Comparison of ENCODE assay signal across 1 cellular context in the genomic region with DNA sequence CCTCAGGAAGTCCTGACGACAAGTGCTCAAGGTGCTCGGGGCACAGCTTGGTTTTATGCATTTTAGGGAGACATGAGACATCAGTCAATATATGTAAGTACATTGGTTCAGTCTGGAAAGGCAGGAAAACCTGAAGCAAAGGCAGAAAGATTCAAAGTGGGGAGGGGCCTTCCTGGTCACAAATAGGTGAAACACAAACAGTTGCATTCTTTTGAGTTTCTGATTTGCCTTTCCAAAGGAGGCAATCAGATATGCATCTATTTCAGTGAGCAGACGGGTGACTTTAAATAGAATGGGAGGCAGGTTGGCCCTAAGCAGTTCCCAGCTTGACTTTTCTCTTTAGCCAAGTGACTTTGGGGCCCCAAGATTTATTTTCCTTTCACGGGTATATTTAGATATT.
TF ChIP-seq lines count a peak whose summit lies in the region.

No MANE protein-coding gene starts in this region.

TF ChIP-seq in H1, 55 proteins besides CTCF, POLR2A, EP300 and RAD21:
- no peak for TF ChIP-seq POU5F1 (IDR thresholded peaks at IDR 0.05; ENCODE audit: low read depth, low read length)
- TF ChIP-seq GABPA (IDR thresholded peaks at IDR 0.05; ENCODE audit: borderline replicate concordance, insufficient read depth, low read length), result no peak
- no peak for TF ChIP-seq MAFK (IDR thresholded peaks at IDR 0.05; ENCODE audit: low read depth, low read length)
- no peak for TF ChIP-seq SP2 (IDR thresholded peaks at IDR 0.05; ENCODE audit: low read length)
- TF ChIP-seq TBP (IDR thresholded peaks at IDR 0.05; ENCODE audit: low read depth, low read length), result no peak
- TF ChIP-seq, protein P1, sequence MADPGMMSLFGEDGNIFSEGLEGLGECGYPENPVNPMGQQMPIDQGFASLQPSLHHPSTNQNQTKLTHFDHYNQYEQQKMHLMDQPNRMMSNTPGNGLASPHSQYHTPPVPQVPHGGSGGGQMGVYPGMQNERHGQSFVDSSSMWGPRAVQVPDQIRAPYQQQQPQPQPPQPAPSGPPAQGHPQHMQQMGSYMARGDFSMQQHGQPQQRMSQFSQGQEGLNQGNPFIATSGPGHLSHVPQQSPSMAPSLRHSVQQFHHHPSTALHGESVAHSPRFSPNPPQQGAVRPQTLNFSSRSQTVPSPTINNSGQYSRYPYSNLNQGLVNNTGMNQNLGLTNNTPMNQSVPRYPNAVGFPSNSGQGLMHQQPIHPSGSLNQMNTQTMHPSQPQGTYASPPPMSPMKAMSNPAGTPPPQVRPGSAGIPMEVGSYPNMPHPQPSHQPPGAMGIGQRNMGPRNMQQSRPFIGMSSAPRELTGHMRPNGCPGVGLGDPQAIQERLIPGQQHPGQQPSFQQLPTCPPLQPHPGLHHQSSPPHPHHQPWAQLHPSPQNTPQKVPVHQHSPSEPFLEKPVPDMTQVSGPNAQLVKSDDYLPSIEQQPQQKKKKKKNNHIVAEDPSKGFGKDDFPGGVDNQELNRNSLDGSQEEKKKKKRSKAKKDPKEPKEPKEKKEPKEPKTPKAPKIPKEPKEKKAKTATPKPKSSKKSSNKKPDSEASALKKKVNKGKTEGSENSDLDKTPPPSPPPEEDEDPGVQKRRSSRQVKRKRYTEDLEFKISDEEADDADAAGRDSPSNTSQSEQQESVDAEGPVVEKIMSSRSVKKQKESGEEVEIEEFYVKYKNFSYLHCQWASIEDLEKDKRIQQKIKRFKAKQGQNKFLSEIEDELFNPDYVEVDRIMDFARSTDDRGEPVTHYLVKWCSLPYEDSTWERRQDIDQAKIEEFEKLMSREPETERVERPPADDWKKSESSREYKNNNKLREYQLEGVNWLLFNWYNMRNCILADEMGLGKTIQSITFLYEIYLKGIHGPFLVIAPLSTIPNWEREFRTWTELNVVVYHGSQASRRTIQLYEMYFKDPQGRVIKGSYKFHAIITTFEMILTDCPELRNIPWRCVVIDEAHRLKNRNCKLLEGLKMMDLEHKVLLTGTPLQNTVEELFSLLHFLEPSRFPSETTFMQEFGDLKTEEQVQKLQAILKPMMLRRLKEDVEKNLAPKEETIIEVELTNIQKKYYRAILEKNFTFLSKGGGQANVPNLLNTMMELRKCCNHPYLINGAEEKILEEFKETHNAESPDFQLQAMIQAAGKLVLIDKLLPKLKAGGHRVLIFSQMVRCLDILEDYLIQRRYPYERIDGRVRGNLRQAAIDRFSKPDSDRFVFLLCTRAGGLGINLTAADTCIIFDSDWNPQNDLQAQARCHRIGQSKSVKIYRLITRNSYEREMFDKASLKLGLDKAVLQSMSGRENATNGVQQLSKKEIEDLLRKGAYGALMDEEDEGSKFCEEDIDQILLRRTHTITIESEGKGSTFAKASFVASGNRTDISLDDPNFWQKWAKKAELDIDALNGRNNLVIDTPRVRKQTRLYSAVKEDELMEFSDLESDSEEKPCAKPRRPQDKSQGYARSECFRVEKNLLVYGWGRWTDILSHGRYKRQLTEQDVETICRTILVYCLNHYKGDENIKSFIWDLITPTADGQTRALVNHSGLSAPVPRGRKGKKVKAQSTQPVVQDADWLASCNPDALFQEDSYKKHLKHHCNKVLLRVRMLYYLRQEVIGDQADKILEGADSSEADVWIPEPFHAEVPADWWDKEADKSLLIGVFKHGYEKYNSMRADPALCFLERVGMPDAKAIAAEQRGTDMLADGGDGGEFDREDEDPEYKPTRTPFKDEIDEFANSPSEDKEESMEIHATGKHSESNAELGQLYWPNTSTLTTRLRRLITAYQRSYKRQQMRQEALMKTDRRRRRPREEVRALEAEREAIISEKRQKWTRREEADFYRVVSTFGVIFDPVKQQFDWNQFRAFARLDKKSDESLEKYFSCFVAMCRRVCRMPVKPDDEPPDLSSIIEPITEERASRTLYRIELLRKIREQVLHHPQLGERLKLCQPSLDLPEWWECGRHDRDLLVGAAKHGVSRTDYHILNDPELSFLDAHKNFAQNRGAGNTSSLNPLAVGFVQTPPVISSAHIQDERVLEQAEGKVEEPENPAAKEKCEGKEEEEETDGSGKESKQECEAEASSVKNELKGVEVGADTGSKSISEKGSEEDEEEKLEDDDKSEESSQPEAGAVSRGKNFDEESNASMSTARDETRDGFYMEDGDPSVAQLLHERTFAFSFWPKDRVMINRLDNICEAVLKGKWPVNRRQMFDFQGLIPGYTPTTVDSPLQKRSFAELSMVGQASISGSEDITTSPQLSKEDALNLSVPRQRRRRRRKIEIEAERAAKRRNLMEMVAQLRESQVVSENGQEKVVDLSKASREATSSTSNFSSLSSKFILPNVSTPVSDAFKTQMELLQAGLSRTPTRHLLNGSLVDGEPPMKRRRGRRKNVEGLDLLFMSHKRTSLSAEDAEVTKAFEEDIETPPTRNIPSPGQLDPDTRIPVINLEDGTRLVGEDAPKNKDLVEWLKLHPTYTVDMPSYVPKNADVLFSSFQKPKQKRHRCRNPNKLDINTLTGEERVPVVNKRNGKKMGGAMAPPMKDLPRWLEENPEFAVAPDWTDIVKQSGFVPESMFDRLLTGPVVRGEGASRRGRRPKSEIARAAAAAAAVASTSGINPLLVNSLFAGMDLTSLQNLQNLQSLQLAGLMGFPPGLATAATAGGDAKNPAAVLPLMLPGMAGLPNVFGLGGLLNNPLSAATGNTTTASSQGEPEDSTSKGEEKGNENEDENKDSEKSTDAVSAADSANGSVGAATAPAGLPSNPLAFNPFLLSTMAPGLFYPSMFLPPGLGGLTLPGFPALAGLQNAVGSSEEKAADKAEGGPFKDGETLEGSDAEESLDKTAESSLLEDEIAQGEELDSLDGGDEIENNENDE (IDR thresholded peaks at IDR 0.05; ENCODE audit: insufficient replicate concordance, low read length), result no peak
- TF ChIP-seq CHD1 (IDR thresholded peaks at IDR 0.05; ENCODE audit: low read depth, low read length), result no peak
- no peak for TF ChIP-seq PHF8 (conservative IDR thresholded peaks at IDR 0.05; ENCODE audit: low read depth, low read length)
- no peak for TF ChIP-seq CEBPB (IDR thresholded peaks at IDR 0.05; ENCODE audit: low read depth, low read length)
- no peak for TF ChIP-seq FOSL1 (IDR thresholded peaks at IDR 0.05; ENCODE audit: insufficient read depth, low read depth, low read length)
- TF ChIP-seq TAF7 (optimal IDR thresholded peaks at IDR 0.05; ENCODE audit: borderline replicate concordance, low read depth, low read length), result no peak
- no peak for TF ChIP-seq HDAC2 (IDR thresholded peaks at IDR 0.05; ENCODE audit: borderline replicate concordance in 1 of 2, low read depth in 2 of 2, low read length in 2 of 2)
- no peak for TF ChIP-seq BCL11A (IDR thresholded peaks at IDR 0.05; ENCODE audit: low read depth in 2 of 2, low read length in 2 of 2)
TF ChIP-seq in H1: peak in this region for 0.
